ENCODE assay signal across 30 cellular contexts in genomic region chr18:54154231-54154630, GRCh38.
"Had no signal": no experiment of that assay in that cellular context is flagged by ENCODE, and none has a peak within 500 bp of the region (broad histone marks: within the 10 kb centered on the region; RNA-seq: fewer than 3 reads in every experiment).

No MANE protein-coding gene starts in this region.

- H3K36me3 ChIP-seq: WERI-Rb-1 had no signal

- H3K27ac ChIP-seq: adrenal gland, body of pancreas, esophagus squamous epithelium, gastroesophageal sphincter, heart right ventricle, WERI-Rb-1 had no signal

- H3K27me3 Mint-ChIP-seq: activated B cell treated with CpG ODN at 0.5 μM for 24 hours; activated CD8-positive, alpha-beta T cell treated with anti-CD3 and anti-CD28 coated beads for 36 hours; activated naive CD8-positive, alpha-beta T cell treated with anti-CD3 and anti-CD28 coated beads, Interleukin-2, amount 50 U/mL, for 24 hours; effector memory CD8-positive, alpha-beta T cell; T-helper 17 cell had no signal

- H3K4me3 ChIP-seq: adrenal gland, body of pancreas, esophagus squamous epithelium, gastroesophageal sphincter, heart right ventricle had no signal

- ATAC-seq: activated CD4-positive, CD25-positive, alpha-beta regulatory T cell treated with anti-CD3 and anti-CD28 coated beads, Interleukin-2, amount 50 U/mL, for 24 hours; activated CD8-positive, alpha-beta T cell treated with anti-CD3 and anti-CD28 coated beads for 36 hours; activated naive CD4-positive, alpha-beta T cell treated with anti-CD3 and anti-CD28 coated beads, Interleukin-2, amount 50 U/mL, for 72 hours; activated naive CD8-positive, alpha-beta T cell treated with anti-CD3 and anti-CD28 coated beads, Interleukin-2, amount 50 U/mL, for 24 hours; activated T-cell treated with anti-CD3 and anti-CD28 coated beads, Interleukin-2, amount 50 U/mL, for 72 hours; body of pancreas; effector memory CD8-positive, alpha-beta T cell; gastroesophageal sphincter; heart right ventricle; T-helper 17 cell had no signal

- H3K9me3 ChIP-seq: adrenal gland, body of pancreas, esophagus squamous epithelium, gastroesophageal sphincter, heart right ventricle had no signal

- H3K4me3 Mint-ChIP-seq: activated B cell treated with CpG ODN at 0.5 μM for 24 hours; activated CD8-positive, alpha-beta T cell treated with anti-CD3 and anti-CD28 coated beads for 36 hours; activated naive CD8-positive, alpha-beta T cell treated with anti-CD3 and anti-CD28 coated beads, Interleukin-2, amount 50 U/mL, for 24 hours; activated T-cell treated with anti-CD3 and anti-CD28 coated beads, Interleukin-2, amount 50 U/mL, for 72 hours; effector memory CD8-positive, alpha-beta T cell; T-helper 17 cell; T-helper 2 cell treated with Interferon-gamma antibody and Interleukin-4, amounts not matched to agents 5 μg/mL and 100 μg/mL, for 36 hours had no signal

- H3K9me3 Mint-ChIP-seq: activated B cell treated with CpG ODN at 0.5 μM for 24 hours; activated CD8-positive, alpha-beta T cell treated with anti-CD3 and anti-CD28 coated beads for 36 hours; activated naive CD4-positive, alpha-beta T cell treated with anti-CD3 and anti-CD28 coated beads, Interleukin-2, amount 50 U/mL, for 72 hours; activated naive CD8-positive, alpha-beta T cell treated with anti-CD3 and anti-CD28 coated beads, Interleukin-2, amount 50 U/mL, for 24 hours; effector memory CD8-positive, alpha-beta T cell; T-helper 2 cell treated with Interferon-gamma antibody and Interleukin-4, amounts not matched to agents 5 μg/mL and 100 μg/mL, for 36 hours had no signal

- DNase-seq: activated B cell treated with CpG ODN at 0.5 μM for 24 hours; activated CD4-positive, alpha-beta T cell treated with anti-CD3 and anti-CD28 coated beads for 48 hours; activated CD4-positive, alpha-beta T cell treated with anti-CD3 and anti-CD28 coated beads, Interleukin-2, amount 50 U/mL, for 1 hour; activated CD4-positive, alpha-beta T cell treated with anti-CD3 and anti-CD28 coated beads, Interleukin-2, amount 50 U/mL, for 48 hours; activated CD8-positive, alpha-beta memory T cell treated with anti-CD3 and anti-CD28 coated beads for 24 hours; activated CD8-positive, alpha-beta T cell treated with anti-CD3 and anti-CD28 coated beads for 36 hours; activated effector memory CD4-positive, alpha-beta T cell treated with Interleukin-2 at 50 U/mL for 16 hours; activated gamma-delta T cell treated with Interleukin-2 at 50 U/mL for 16 hours; activated naive CD4-positive, alpha-beta T cell treated with Interleukin-2 at 50 U/mL for 16 hours; activated naive CD8-positive, alpha-beta T cell treated with anti-CD3 and anti-CD28 coated beads, Interleukin-2, amount 50 U/mL, for 24 hours; activated T-cell treated with anti-CD3 and anti-CD28 coated beads, Interleukin-2, amount 50 U/mL, for 72 hours; adrenal gland; amygdala; aorta; body of pancreas; caudate nucleus; cortex of kidney; dermis blood vessel endothelial cell; effector CD4-positive, alpha-beta T cell; effector memory CD8-positive, alpha-beta T cell; esophagus squamous epithelium; foreskin melanocyte; heart right ventricle; T-helper 17 cell; T1000; WERI-Rb-1 had no signal

- H3K27ac Mint-ChIP-seq: activated B cell treated with CpG ODN at 0.5 μM for 24 hours; activated CD8-positive, alpha-beta T cell treated with anti-CD3 and anti-CD28 coated beads for 36 hours; activated naive CD8-positive, alpha-beta T cell treated with anti-CD3 and anti-CD28 coated beads, Interleukin-2, amount 50 U/mL, for 24 hours; activated T-cell treated with anti-CD3 and anti-CD28 coated beads, Interleukin-2, amount 50 U/mL, for 72 hours; T-helper 17 cell; T-helper 2 cell treated with Interferon-gamma antibody and Interleukin-4, amounts not matched to agents 5 μg/mL and 100 μg/mL, for 36 hours had no signal

- H3K4me1 ChIP-seq: adrenal gland, body of pancreas, gastroesophageal sphincter had no signal

- H3K27me3 ChIP-seq: adrenal gland, body of pancreas, esophagus squamous epithelium, gastroesophageal sphincter, heart right ventricle had no signal
